Comparison of ENCODE assay signal across 8 cellular contexts in the genomic region with DNA sequence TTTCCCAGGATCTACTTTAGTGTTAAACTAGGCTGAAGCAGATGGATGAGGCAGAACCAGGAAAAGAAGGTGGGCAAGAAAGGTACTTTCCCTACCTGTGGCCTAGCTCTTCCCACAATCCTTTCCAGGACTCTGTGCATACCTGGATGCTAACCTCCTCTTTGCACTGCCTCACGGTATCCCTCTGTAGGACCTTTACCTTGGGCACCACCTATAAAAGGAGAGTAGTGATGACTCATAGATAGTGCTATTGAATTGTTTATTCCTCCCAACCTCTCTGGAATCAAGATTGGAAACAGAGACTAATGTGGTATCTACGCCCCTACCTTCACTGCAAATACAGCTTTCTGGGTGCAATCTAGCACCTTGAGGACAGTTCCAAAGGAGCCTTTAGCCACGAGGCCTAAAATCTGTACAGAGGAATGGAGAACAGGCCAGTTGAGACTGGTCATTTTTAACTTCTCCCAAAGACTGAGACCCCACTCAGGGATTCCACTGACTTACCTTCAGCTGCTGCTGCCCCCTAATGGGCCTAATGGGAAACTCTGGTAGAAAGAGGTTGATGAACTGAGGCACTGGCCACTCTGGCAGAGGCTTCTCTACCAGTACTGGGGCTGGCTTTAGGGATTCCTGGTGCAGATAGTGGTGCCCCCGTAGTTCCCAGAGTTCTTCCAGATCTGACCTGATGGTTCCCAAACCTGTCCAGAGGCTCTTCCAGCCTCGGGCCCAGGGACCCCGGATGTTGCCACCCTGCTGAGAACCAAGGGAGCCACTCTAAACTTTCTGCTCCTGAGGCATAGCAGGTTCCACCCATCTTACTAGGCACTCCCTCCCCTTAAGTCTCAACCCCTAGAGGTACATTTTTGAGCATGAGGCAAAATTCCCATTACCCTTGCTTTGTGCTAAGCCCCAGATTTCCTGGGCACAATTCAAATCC. TPM values are rescaled to one million over a fixed set of nuclear protein-coding genes. Genes with fewer than 3 reads are reported as not detected.
A peak's percentile ranks its signal among the peaks of the same experiment; 100 is the strongest.
DNase-seq lines count a peak whose midpoint lies in the region; ATAC-seq and TF ChIP-seq lines count a peak whose summit lies in the region.

No MANE protein-coding gene starts in this region.

- no peak overlapping the region for H3K4me3 ChIP-seq in BLaER1 treated with 17β-estradiol and CSF1 and Interleukin-3, amounts not matched to agents 10 nM and 100 nM
- no peak overlapping the region for H3K4me3 ChIP-seq in HAP-1
- no peak overlapping the region for H3K4me3 ChIP-seq in WERI-Rb-1 (ENCODE audit: low read depth, low read length)
- H3K4me3 ChIP-seq in lung = no peak overlapping the region
- no peak overlapping the region for H3K4me3 ChIP-seq in tibial nerve

- ATAC-seq in lung (ENCODE audit: insufficient read depth, low FRiP score) = no peak
- ATAC-seq in GM18867 (IDR thresholded peaks at IDR 0.05; ENCODE audit: unreplicated experiment) = no peak

- 82 to 83% methylated on average over 6 of the region's 6 CpGs for WGBS in lung, 2 donors
- 77 to 79% methylated on average over 6 of the region's 6 CpGs for WGBS in tibial nerve, 2 donors

- DNase-seq in HAP-1 (ENCODE audit: low spot score in 2 of 2) = peak; percentile 43 to 64
- peak; percentile 60 for DNase-seq in WERI-Rb-1
- DNase-seq in lung (ENCODE audit: low spot score) = no peak
- peak in 1 of 2 donors; percentile 49 for DNase-seq in tibial nerve (ENCODE audit: low spot score in 2 of 2)
- no peak for DNase-seq in H4 (ENCODE audit: low spot score)

- peak; percentile 75 for TF ChIP-seq CTCF in WERI-Rb-1 (IDR thresholded peaks at IDR 0.05; ENCODE audit: low read depth, low read length)
- TF ChIP-seq CTCF in lung (IDR thresholded peaks at IDR 0.05; ENCODE audit: control extremely low read depth, extremely low read depth) = peak; percentile 20
- peak; percentile 44 to 72 (median 58) for TF ChIP-seq CTCF in tibial nerve (IDR thresholded peaks at IDR 0.05)

- no peaks in the 10 kb centered on the region for H3K9me3 ChIP-seq in BLaER1 treated with 17β-estradiol and CSF1 and Interleukin-3, amounts not matched to agents 10 nM and 100 nM (replicated peaks in 1 of 11)
- no peaks in the 10 kb centered on the region for H3K9me3 ChIP-seq in HAP-1
- no peaks in the 10 kb centered on the region for H3K9me3 ChIP-seq in WERI-Rb-1 (ENCODE audit: severe bottlenecking)
- H3K9me3 ChIP-seq in lung (ENCODE audit: control insufficient read depth in 2 of 2, insufficient read depth in 1 of 2, low read length in 1 of 2) = no peaks in the 10 kb centered on the region
- H3K9me3 ChIP-seq in tibial nerve = no peaks in the 10 kb centered on the region

- in situ Hi-C loops in HAP-1 (cut with MboI; ENCODE audit: low sequenced_read_pairs) = loop anchor here (5.0 kb wide), 1 partner anchor 116 kb away; no protein-coding TSS in a partner anchor

- H3K9me3 Mint-ChIP-seq in dendritic cell treated with granulocyte-macrophage colony-stimulating factor and Interleukin-4, amounts not matched to agents 40 ng/mL and 50 ng/mL, for 4 days = no peaks in the 10 kb centered on the region

- H3K4me1 Mint-ChIP-seq in dendritic cell treated with granulocyte-macrophage colony-stimulating factor and Interleukin-4, amounts not matched to agents 40 ng/mL and 50 ng/mL, for 4 days (ENCODE audit: low read depth) = peaks cover 46% of the 10 kb centered on the region

- intact Hi-C loops in dendritic cell treated with granulocyte-macrophage colony-stimulating factor and Interleukin-4, amounts not matched to agents 40 ng/mL and 50 ng/mL, for 4 days (cut with micrococcal nuclease) = loop anchor here (5.0 kb wide), 1 partner anchor 61 kb away; a partner anchor contains a TSS

- TF ChIP-seq EP300 in tibial nerve (IDR thresholded peaks at IDR 0.05) = no peak

- peaks cover 15 to 62% (median 38%) of the 10 kb centered on the region in 11 experiments; a peak in 18 of 22 replicates for H4K20me1 ChIP-seq in BLaER1 treated with 17β-estradiol and CSF1 and Interleukin-3, amounts not matched to agents 10 nM and 100 nM

- peaks cover 0 to 40% (median 27%) of the 10 kb centered on the region in 10 experiments; a peak in 16 of 20 replicates for H3K4me1 ChIP-seq in BLaER1 treated with 17β-estradiol and CSF1 and Interleukin-3, amounts not matched to agents 10 nM and 100 nM
- H3K4me1 ChIP-seq in HAP-1 (no peaks in the 10 kb centered on the region), lung (ENCODE audit: control insufficient read depth in 2 of 2, insufficient read depth in 2 of 2, low read length in 2 of 2) (no peaks in the 10 kb centered on the region), tibial nerve (no peaks in the 10 kb centered on the region)

- H3K27ac ChIP-seq in BLaER1 treated with 17β-estradiol and CSF1 and Interleukin-3, amounts not matched to agents 10 nM and 100 nM = 0 out of 22 replicates have a peak overlapping the region, but pooled peaks of 1 of the 11 experiments have one; percentile 9
- H3K27ac ChIP-seq in WERI-Rb-1 (no peak overlapping the region), lung (ENCODE audit: low read depth in 1 of 2, low read length in 1 of 2) (no peak overlapping the region), tibial nerve (peak overlapping the region in 1 of 4 donors; percentile 5)

- peak overlapping the region in 3 of 11 experiments; percentile 4 to 34 (median 28); a peak in 4 of 22 replicates for H3K9ac ChIP-seq in BLaER1 treated with 17β-estradiol and CSF1 and Interleukin-3, amounts not matched to agents 10 nM and 100 nM

- H3K27ac Mint-ChIP-seq in dendritic cell treated with granulocyte-macrophage colony-stimulating factor and Interleukin-4, amounts not matched to agents 40 ng/mL and 50 ng/mL, for 4 days = peak overlapping the region; percentile 53

- no peak overlapping the region for H3K4me3 Mint-ChIP-seq in dendritic cell treated with granulocyte-macrophage colony-stimulating factor and Interleukin-4, amounts not matched to agents 40 ng/mL and 50 ng/mL, for 4 days

- peaks cover 93 to 100% (median 98%) of the 10 kb centered on the region in 11 experiments for H3K36me3 ChIP-seq in BLaER1 treated with 17β-estradiol and CSF1 and Interleukin-3, amounts not matched to agents 10 nM and 100 nM
- H3K36me3 ChIP-seq in HAP-1 (replicated peaks) = peaks cover 57% of the 10 kb centered on the region
- H3K36me3 ChIP-seq in WERI-Rb-1 = peaks cover 65% of the 10 kb centered on the region
- peaks cover 25 to 36% of the 10 kb centered on the region in 2 donors for H3K36me3 ChIP-seq in lung (ENCODE audit: control insufficient read depth in 2 of 2, insufficient read depth in 2 of 2, low read length in 2 of 2)
- H3K36me3 ChIP-seq in tibial nerve = peaks cover 2 to 87% (median 23%) of the 10 kb centered on the region in 3 donors

- TF ChIP-seq POLR2A in tibial nerve (IDR thresholded peaks at IDR 0.05) = no peak

- no peaks in the 10 kb centered on the region for H3K27me3 ChIP-seq in BLaER1 treated with 17β-estradiol and CSF1 and Interleukin-3, amounts not matched to agents 10 nM and 100 nM
- H3K27me3 ChIP-seq in HAP-1 (ENCODE audit: low read depth) (no peaks in the 10 kb centered on the region), WERI-Rb-1 (ENCODE audit: insufficient read depth, low read depth, severe bottlenecking) (no peaks in the 10 kb centered on the region), lung (ENCODE audit: control insufficient read depth, insufficient read depth) (no peaks in the 10 kb centered on the region), tibial nerve (no peaks in the 10 kb centered on the region)

- H3K4me2 ChIP-seq in BLaER1 treated with 17β-estradiol and CSF1 and Interleukin-3, amounts not matched to agents 10 nM and 100 nM = peak overlapping the region in 7 of 11 experiments; percentile 14 to 41 (median 23); a peak in 11 of 22 replicates

- H3K36me3 Mint-ChIP-seq in dendritic cell treated with granulocyte-macrophage colony-stimulating factor and Interleukin-4, amounts not matched to agents 40 ng/mL and 50 ng/mL, for 4 days (ENCODE audit: low read depth) = peaks cover 98% of the 10 kb centered on the region

- H3K27me3 Mint-ChIP-seq in dendritic cell treated with granulocyte-macrophage colony-stimulating factor and Interleukin-4, amounts not matched to agents 40 ng/mL and 50 ng/mL, for 4 days = no peaks in the 10 kb centered on the region

RNA-seq across cellular contexts. Expression of a gene that starts 0.8 kb away (rescaled TPM):
- total RNA-seq in lung (10 to 100 TPM; 12.2 to 14.3 TPM), tibial nerve (10 to 100 TPM in 3 of 4 donors, 1 to 10 TPM in 1; 5.7 to 34.5 (median 16.2) TPM)
- 1 to 10 TPM; 3.9 to 5.5 TPM for polyA plus RNA-seq in lung
- total RNA-seq in H4 (2014; rRNA removed; shearing (Covaris generic)) = 2.2 and 2.9 TPM in 2 replicates

RNA-seq across cellular contexts. Expression of a gene that starts 14.4 kb away (rescaled TPM):
- total RNA-seq in lung (10 to 100 TPM; 10.5 to 15.0 TPM), tibial nerve (10 to 100 TPM in 1 of 4 donors, 1 to 10 TPM in 3; 5.7 to 11.4 (median 7.6) TPM)
- 1 to 10 TPM; 6.3 to 9.9 TPM for polyA plus RNA-seq in lung
- total RNA-seq in H4 (2014; rRNA removed; shearing (Covaris generic)) = 72.2 and 80.2 TPM in 2 replicates

RNA-seq across cellular contexts. Expression of a gene that starts 31.8 kb away (rescaled TPM):
- total RNA-seq in lung (100 to 1,000 TPM in 1 of 2 donors, 10 to 100 TPM in 1; 81.3 to 147 TPM), tibial nerve (100 to 1,000 TPM in 3 of 4 donors, 10 to 100 TPM in 1; 95.1 to 133 (median 111) TPM)
- polyA plus RNA-seq in lung = 10 to 100 TPM; 23.4 to 46.4 TPM
- 66.0 and 80.6 TPM in 2 replicates for total RNA-seq in H4 (2014; rRNA removed; shearing (Covaris generic))

RNA-seq across cellular contexts. Expression of a gene that starts 36.5 kb away (rescaled TPM):
- total RNA-seq in lung (10 to 100 TPM; 21.0 to 40.3 TPM), tibial nerve (100 to 1,000 TPM in 3 of 4 donors, 10 to 100 TPM in 1; 46.2 to 222 (median 141) TPM)
- polyA plus RNA-seq in lung = 10 to 100 TPM; 15.5 to 52.5 TPM
- 6.2 and 8.1 TPM in 2 replicates for total RNA-seq in H4 (2014; rRNA removed; shearing (Covaris generic))

RNA-seq across cellular contexts. Expression of a gene that starts 41.9 kb away (rescaled TPM):
- total RNA-seq in lung (10 to 100 TPM; 43.2 to 71.3 TPM), tibial nerve (10 to 100 TPM; 62.2 to 82.4 (median 73.2) TPM)
- 10 to 100 TPM in 1 of 2 donors, 1 to 10 TPM in 1; 10.0 to 71.9 TPM for polyA plus RNA-seq in lung
- total RNA-seq in H4 (2014; rRNA removed; shearing (Covaris generic)) = 74.4 and 90.7 TPM in 2 replicates

Comparison
In these comparisons a context has a peak if more than half of its experiments do, and no peak if none do; other contexts are left out.
1. DNase-seq: peak in HAP-1 (2 of 2) and WERI-Rb-1 (single experiment); none in lung (single experiment) and H4 (single experiment).
2. CTCF ChIP-seq: peak in every context shown above with its lines; median percentile 75 in WERI-Rb-1; 58 in tibial nerve; 20 in lung.